Comparison of ENCODE assay signal across 1 cellular context in the genomic region with DNA sequence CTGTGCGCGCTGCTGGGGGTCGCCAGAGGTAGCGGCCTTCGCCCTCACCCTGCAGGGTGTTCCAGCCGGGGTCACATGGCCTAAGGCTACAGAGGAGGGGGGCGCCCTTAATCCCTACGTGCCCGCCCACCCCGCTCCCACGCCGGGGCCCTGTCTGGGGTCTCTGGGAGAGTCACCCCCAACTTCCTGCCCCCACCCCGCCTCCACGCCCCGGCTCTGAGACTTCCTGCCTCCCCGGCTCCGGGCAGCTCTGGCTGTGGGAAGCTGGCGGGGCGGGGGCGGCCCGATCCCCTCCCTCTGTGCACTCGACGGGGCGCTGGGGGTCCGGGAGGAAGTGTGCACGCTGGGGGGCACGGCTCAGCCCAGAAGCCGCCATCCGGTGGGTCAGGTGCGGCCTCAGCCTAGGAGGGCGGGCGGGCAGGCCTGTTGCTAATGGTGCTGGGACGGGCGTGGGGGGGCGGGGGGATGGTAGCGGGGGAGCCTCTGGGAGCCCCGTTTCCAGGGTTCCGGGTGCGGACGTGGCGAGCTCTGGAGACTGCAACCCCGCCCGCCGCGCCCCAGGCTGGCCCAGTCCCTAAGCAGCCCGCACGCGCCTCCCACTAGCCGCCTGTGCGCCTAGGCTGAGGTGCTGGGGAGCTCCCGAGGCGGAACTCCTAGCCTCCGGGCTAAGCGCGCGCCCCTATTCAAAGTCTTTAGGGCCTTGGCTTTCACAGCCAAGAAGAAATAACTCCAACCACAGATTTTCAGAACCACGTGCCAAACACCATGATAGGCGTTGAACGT.
TF ChIP-seq lines count a peak whose summit lies in the region.

No MANE protein-coding gene starts in this region.

TF ChIP-seq in H1, 55 proteins besides CTCF, POLR2A, EP300 and RAD21 (continued from another document):
- TF ChIP-seq USF2 (IDR thresholded peaks at IDR 0.05; ENCODE audit: low read length) (peak; percentile 43; the same call in 1 of the 2 replicates), CEBPB (IDR thresholded peaks at IDR 0.05; ENCODE audit: low read depth, low read length) (no peak), NRF1 (IDR thresholded peaks at IDR 0.05; ENCODE audit: low read depth, low read length) (no peak), JUND (IDR thresholded peaks at IDR 0.05; ENCODE audit: low read length) (no peak), SIN3A (conservative IDR thresholded peaks at IDR 0.05 in 1 of 2, IDR thresholded peaks at IDR 0.05 in 1 of 2; ENCODE audit: low read depth in 1 of 2, low read length in 2 of 2) (0 out of 4 replicates have a peak, but pooled peaks of 1 of the 2 experiments have one; percentile 14), TEAD4 (IDR thresholded peaks at IDR 0.05; ENCODE audit: low read depth, low read length) (no peak), GABPA (IDR thresholded peaks at IDR 0.05; ENCODE audit: borderline replicate concordance, insufficient read depth, low read length) (no peak), SUZ12 (IDR thresholded peaks at IDR 0.05; ENCODE audit: low read length) (0 out of 2 replicates have a peak, but pooled peaks have one; percentile 19), EGR1 (IDR thresholded peaks at IDR 0.05; ENCODE audit: borderline replicate concordance, low read depth, low read length) (peak; percentile 69; the same call in 1 of the 2 replicates), CTBP2 (IDR thresholded peaks at IDR 0.05; ENCODE audit: borderline replicate concordance, insufficient read depth, insufficient read length, low read length) (no peak), SP1 (IDR thresholded peaks at IDR 0.05; ENCODE audit: low read depth, low read length) (no peak), TBP (IDR thresholded peaks at IDR 0.05; ENCODE audit: low read depth, low read length) (no peak), GTF2F1 (IDR thresholded peaks at IDR 0.05; ENCODE audit: borderline replicate concordance, low read depth, low read length) (no peak), HDAC2 (IDR thresholded peaks at IDR 0.05; ENCODE audit: borderline replicate concordance in 1 of 2, low read depth in 2 of 2, low read length in 2 of 2) (0 out of 4 replicates have a peak, but pooled peaks of 1 of the 2 experiments have one; percentile 49), BRCA1 (IDR thresholded peaks at IDR 0.05; ENCODE audit: low read depth, low read length) (no peak), RXRA (IDR thresholded peaks at IDR 0.05; ENCODE audit: insufficient read depth, low read depth, low read length) (no peak), POLR2AphosphoS5 (IDR thresholded peaks at IDR 0.05; ENCODE audit: low read depth, low read length) (0 out of 2 replicates have a peak, but pooled peaks have one; percentile 21), MAFK (IDR thresholded peaks at IDR 0.05; ENCODE audit: low read depth, low read length) (no peak), TAF7 (optimal IDR thresholded peaks at IDR 0.05; ENCODE audit: borderline replicate concordance, low read depth, low read length) (no peak), PHF8 (conservative IDR thresholded peaks at IDR 0.05; ENCODE audit: low read depth, low read length) (no peak), ZNF274 (IDR thresholded peaks at IDR 0.05; ENCODE audit: borderline replicate concordance, extremely low read depth, low read length) (no peak), CHD1 (IDR thresholded peaks at IDR 0.05; ENCODE audit: low read depth, low read length) (no peak), CHD2 (IDR thresholded peaks at IDR 0.05; ENCODE audit: low read length) (no peak), KDM4A (IDR thresholded peaks at IDR 0.05; ENCODE audit: low read depth, low read length, severe bottlenecking) (no peak), CBX5 (IDR thresholded peaks at IDR 0.05; ENCODE audit: low read depth, low read length) (no peak)
- TF ChIP-seq, protein P1, sequence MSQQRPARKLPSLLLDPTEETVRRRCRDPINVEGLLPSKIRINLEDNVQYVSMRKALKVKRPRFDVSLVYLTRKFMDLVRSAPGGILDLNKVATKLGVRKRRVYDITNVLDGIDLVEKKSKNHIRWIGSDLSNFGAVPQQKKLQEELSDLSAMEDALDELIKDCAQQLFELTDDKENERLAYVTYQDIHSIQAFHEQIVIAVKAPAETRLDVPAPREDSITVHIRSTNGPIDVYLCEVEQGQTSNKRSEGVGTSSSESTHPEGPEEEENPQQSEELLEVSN (IDR thresholded peaks at IDR 0.05) = no peak; the same call in 1 of the 2 replicates
